8 cellular contexts compared by ENCODE assay signal in the genomic region with DNA sequence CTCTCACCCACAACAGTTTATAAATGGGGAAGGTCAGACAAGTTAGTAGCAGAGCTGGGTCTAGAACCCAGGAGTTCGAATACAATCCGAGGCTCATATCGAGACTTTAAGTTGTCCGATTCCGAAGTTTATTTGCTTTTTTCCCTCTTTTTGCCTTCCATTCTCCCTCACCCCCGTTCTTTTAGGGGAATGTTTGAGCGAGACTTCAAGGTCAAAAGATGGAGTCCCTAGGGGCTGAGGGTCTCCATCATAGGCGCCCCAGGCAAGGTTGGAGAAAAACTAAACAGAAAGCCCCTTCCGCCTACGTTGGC. TPM values are rescaled to one million over a fixed set of nuclear protein-coding genes. Genes with fewer than 3 reads are reported as not detected.
DNase-seq lines count a peak whose midpoint lies in the region; ATAC-seq and TF ChIP-seq lines count a peak whose summit lies in the region.

No MANE protein-coding gene starts in this region.

- peaks cover 44% of the 10 kb centered on the region for H3K4me1 Mint-ChIP-seq in activated CD4-positive, alpha-beta memory T cell treated with anti-CD3 and anti-CD28 coated beads for 36 hours (ENCODE audit: low read depth)

- H4K20me1 ChIP-seq in hepatocyte (ENCODE audit: insufficient read depth, poor library complexity, severe bottlenecking) = peaks cover 70% of the 10 kb centered on the region

- H3K36me3 Mint-ChIP-seq in activated CD4-positive, alpha-beta memory T cell treated with anti-CD3 and anti-CD28 coated beads for 36 hours = peaks cover 22% of the 10 kb centered on the region

- H3K4me2 ChIP-seq in hepatocyte = peak overlapping the region; percentile 94

- no peak for TF ChIP-seq CTCF in hepatocyte (IDR thresholded peaks at IDR 0.05; ENCODE audit: poor library complexity)

- in situ Hi-C loops in HAP-1 (cut with MboI; ENCODE audit: low sequenced_read_pairs) = loop anchor here (10.0 to 25.0 kb wide), 4 partner anchors 1024 to 1499 kb away; partner anchors contain the start of gene TPRG1

- H3K9me3 ChIP-seq in HAP-1 = no peaks in the 10 kb centered on the region
- no peaks in the 10 kb centered on the region for H3K9me3 ChIP-seq in hepatocyte (ENCODE audit: low read depth)
- no peaks in the 10 kb centered on the region for H3K9me3 ChIP-seq in skeletal muscle tissue (ENCODE audit: control insufficient read depth in 3 of 3, low read length in 3 of 3)

- intact Hi-C loops in activated CD4-positive, alpha-beta memory T cell treated with anti-CD3 and anti-CD28 coated beads for 36 hours (cut with micrococcal nuclease) = loop anchor here (1.0 to 5.0 kb wide), 6 partner anchors 561 to 1094 kb away; no protein-coding TSS in a partner anchor

- H3K4me3 Mint-ChIP-seq in activated CD4-positive, alpha-beta memory T cell treated with anti-CD3 and anti-CD28 coated beads for 36 hours = peak overlapping the region; percentile 90

- H2AFZ ChIP-seq in hepatocyte = peak overlapping the region; percentile 34

- ATAC-seq in HG02610 (IDR thresholded peaks at IDR 0.05; ENCODE audit: unreplicated experiment) = no peak

- no peaks in the 10 kb centered on the region for H3K27me3 Mint-ChIP-seq in activated CD4-positive, alpha-beta memory T cell treated with anti-CD3 and anti-CD28 coated beads for 36 hours

- H3K27ac Mint-ChIP-seq in activated CD4-positive, alpha-beta memory T cell treated with anti-CD3 and anti-CD28 coated beads for 36 hours = peak overlapping the region; percentile 99

- peak overlapping the region; percentile 93 for H3K27ac ChIP-seq in hepatocyte
- H3K27ac ChIP-seq in skeletal muscle tissue (ENCODE audit: low read depth, low read length) = peak overlapping the region; percentile 100

- H3K4me1 ChIP-seq in HAP-1 (peaks cover 29% of the 10 kb centered on the region), hepatocyte (ENCODE audit: insufficient read depth) (peaks cover 29% of the 10 kb centered on the region), skeletal muscle tissue (ENCODE audit: control insufficient read depth in 3 of 3, insufficient read depth in 3 of 3, low read length in 3 of 3) (peaks cover 61 to 74% (median 63%) of the 10 kb centered on the region in 3 donors)

- CTCF ChIA-PET in activated CD4-positive, alpha-beta memory T cell treated with anti-CD3 and anti-CD28 coated beads for 36 hours (lab: Charles Lee) = interaction anchor here (0.6 to 4.9 kb wide), 40 partner anchors 9 to 1497 kb away, joined by 3 to 378 read pairs (median 6); partner anchors contain the start of genes LPP and RPL39L

- H3K9me3 Mint-ChIP-seq in activated CD4-positive, alpha-beta memory T cell treated with anti-CD3 and anti-CD28 coated beads for 36 hours = no peaks in the 10 kb centered on the region

- DNase-seq in HAP-1 (ENCODE audit: low spot score in 2 of 2) = no peak
- DNase-seq in activated CD4-positive, alpha-beta memory T cell treated with anti-CD3 and anti-CD28 coated beads for 36 hours = no peak
- DNase-seq in hepatocyte (ENCODE audit: low spot score) = no peak
- DNase-seq in stimulated activated CD4-positive, alpha-beta T cell treated with anti-CD3 and anti-CD28 coated beads, Interleukin-15, amount 100 ng/mL, for 24 hours = no peak
- DNase-seq in islet precursor cell = no peak
- no peak for DNase-seq in NCI-H2081 treated with DMSO at 0.1 percent for 48 hours (lab: John Stamatoyannopoulos, UW)

- peak overlapping the region; percentile 99 to 100 (median 100) for H3K9ac ChIP-seq in skeletal muscle tissue (ENCODE audit: low read depth in 1 of 3, low read length in 3 of 3)

- peak overlapping the region; percentile 27 for H3K4me3 ChIP-seq in HAP-1
- peak overlapping the region; percentile 61 for H3K4me3 ChIP-seq in hepatocyte
- H3K4me3 ChIP-seq in skeletal muscle tissue (ENCODE audit: low read length in 3 of 3) = peak overlapping the region; percentile 94 to 97 (median 95)

- no peaks in the 10 kb centered on the region for H3K27me3 ChIP-seq in HAP-1 (ENCODE audit: low read depth)
- H3K27me3 ChIP-seq in hepatocyte = no peaks in the 10 kb centered on the region
- H3K27me3 ChIP-seq in skeletal muscle tissue (ENCODE audit: control insufficient read depth in 3 of 3, insufficient read depth in 3 of 3, low read length in 3 of 3) = no peaks in the 10 kb centered on the region

- H3K9me2 ChIP-seq in hepatocyte (replicated peaks; ENCODE audit: insufficient read depth) = no peaks in the 10 kb centered on the region

- peaks cover 85% of the 10 kb centered on the region for H3K79me2 ChIP-seq in hepatocyte

- WGBS in hepatocyte (ENCODE audit: low lambda C conversion rate, missing lambda C conversion rate) = 7% methylated on average over 10 of the region's 10 CpGs

- H3K36me3 ChIP-seq in HAP-1 (replicated peaks) (no peaks in the 10 kb centered on the region), hepatocyte (replicated peaks; ENCODE audit: insufficient read depth, low read depth) (no peaks in the 10 kb centered on the region), skeletal muscle tissue (ENCODE audit: control insufficient read depth in 3 of 3, insufficient read depth in 3 of 3, low read length in 3 of 3) (peaks cover 7 to 13% (median 12%) of the 10 kb centered on the region in 3 donors)

- POLR2A ChIA-PET in activated CD4-positive, alpha-beta memory T cell treated with anti-CD3 and anti-CD28 coated beads for 36 hours (lab: Charles Lee) = interaction anchor here (1.0 to 3.8 kb wide), 6 partner anchors 237 to 1303 kb away, joined by 3 to 21 read pairs (median 8); no protein-coding TSS in a partner anchor

RNA-seq across cellular contexts. Expression of gene BCL6, which starts 7.2 kb away (rescaled TPM):
- total RNA-seq in activated CD4-positive, alpha-beta memory T cell treated with anti-CD3 and anti-CD28 coated beads for 36 hours = 10 to 100 TPM; 41.4 to 51.3 TPM
- 40.3 and 46.5 TPM in 2 replicates for total RNA-seq in hepatocyte
- 31.9 and 32.0 TPM in 2 replicates for polyA plus RNA-seq in hepatocyte
- 7.8 TPM for total RNA-seq in skeletal muscle tissue

RNA-seq across cellular contexts. Expression of gene RTP2, which starts 35.7 kb away (rescaled TPM):
- not detected for total RNA-seq in activated CD4-positive, alpha-beta memory T cell treated with anti-CD3 and anti-CD28 coated beads for 36 hours
- total RNA-seq in hepatocyte (not detected in 2 replicates), skeletal muscle tissue (not detected)
- polyA plus RNA-seq in hepatocyte = not detected in 2 replicates

Comparison
In these comparisons a context has a peak if more than half of its experiments do, and no peak if none do; other contexts are left out.
1. H3K4me3 ChIP-seq: peak in every context shown above with its lines; median percentile 95 in skeletal muscle tissue; 61 in hepatocyte; 27 in HAP-1.